8 cellular contexts compared by ENCODE assay signal in genomic region chr16:29820730-29821662, GRCh38. TPM values are rescaled to one million over a fixed set of nuclear protein-coding genes. Genes with fewer than 3 reads are reported as not detected.
DNase-seq lines count a peak whose midpoint lies in the region; ATAC-seq lines count a peak whose summit lies in the region.

No MANE protein-coding gene starts in this region.

- peak; percentile 48 for ATAC-seq in HG02610 (IDR thresholded peaks at IDR 0.05; ENCODE audit: unreplicated experiment)
- ATAC-seq in natural killer cell treated with Interleukin-12 subunit alpha and Interleukin-12 subunit beta and Interleukin-15 and Interleukin-18, amount 100 ng/mL, for 72 hours = peak; percentile 58 to 73

- H3K9ac ChIP-seq in ES-I3 (ENCODE audit: low read depth, low read length) = peak overlapping the region; percentile 19; the same call in 1 of the 2 replicates

- peak; percentile 34 for DNase-seq in dermis blood vessel endothelial cell
- peak; percentile 82 for DNase-seq in natural killer cell treated with Interleukin-12 subunit alpha and Interleukin-12 subunit beta and Interleukin-15 and Interleukin-18, amount 100 ng/mL, for 72 hours (ENCODE audit: low spot score)
- DNase-seq in G401 (ENCODE audit: low spot score) = no peak
- no peak for DNase-seq in effector CD8-positive, alpha-beta T cell (lab: John Stamatoyannopoulos, UW)
- DNase-seq in HPDE6-E6E7 (ENCODE audit: extremely low spot score) = no peak

- 0 out of 2 replicates have a peak, but pooled peaks cover 7% of the 10 kb centered on the region for H3K36me3 ChIP-seq in ES-I3 (ENCODE audit: insufficient read depth, low read length)

- peaks cover 35% of the 10 kb centered on the region; the same call in 1 of the 2 replicates for H3K4me1 ChIP-seq in ES-I3 (ENCODE audit: insufficient read depth, low read length)

- no peaks in the 10 kb centered on the region for H3K9me3 ChIP-seq in ES-I3 (ENCODE audit: control insufficient read depth, insufficient read depth, low read length)

- H3K27me3 Mint-ChIP-seq in T-helper 1 cell treated with Interleukin-12 subunit alpha and Interleukin-12 subunit beta and Interleukin-4 antibody, amounts not matched to agents 30 μg/mL and 1 μg/mL, for 36 hours (ENCODE audit: low read depth) = no peaks in the 10 kb centered on the region
- H3K27me3 Mint-ChIP-seq in natural killer cell treated with Interleukin-12 subunit alpha and Interleukin-12 subunit beta and Interleukin-15 and Interleukin-18, amount 100 ng/mL, for 72 hours = no peaks in the 10 kb centered on the region

- peaks cover 55% of the 10 kb centered on the region for H3K4me1 Mint-ChIP-seq in T-helper 1 cell treated with Interleukin-12 subunit alpha and Interleukin-12 subunit beta and Interleukin-4 antibody, amounts not matched to agents 30 μg/mL and 1 μg/mL, for 36 hours (ENCODE audit: low read depth)
- H3K4me1 Mint-ChIP-seq in natural killer cell treated with Interleukin-12 subunit alpha and Interleukin-12 subunit beta and Interleukin-15 and Interleukin-18, amount 100 ng/mL, for 72 hours (ENCODE audit: low read depth in 2 of 2) = peaks cover 46 to 54% of the 10 kb centered on the region in 2 donors

- peaks cover 38% of the 10 kb centered on the region for H3K36me3 Mint-ChIP-seq in T-helper 1 cell treated with Interleukin-12 subunit alpha and Interleukin-12 subunit beta and Interleukin-4 antibody, amounts not matched to agents 30 μg/mL and 1 μg/mL, for 36 hours (ENCODE audit: low read depth)
- peaks cover 7% of the 10 kb centered on the region for H3K36me3 Mint-ChIP-seq in natural killer cell treated with Interleukin-12 subunit alpha and Interleukin-12 subunit beta and Interleukin-15 and Interleukin-18, amount 100 ng/mL, for 72 hours

- H3K27ac Mint-ChIP-seq in T-helper 1 cell treated with Interleukin-12 subunit alpha and Interleukin-12 subunit beta and Interleukin-4 antibody, amounts not matched to agents 30 μg/mL and 1 μg/mL, for 36 hours = peak overlapping the region; percentile 92
- H3K27ac Mint-ChIP-seq in natural killer cell treated with Interleukin-12 subunit alpha and Interleukin-12 subunit beta and Interleukin-15 and Interleukin-18, amount 100 ng/mL, for 72 hours = peak overlapping the region; percentile 94 to 98

- H3K4me3 Mint-ChIP-seq in T-helper 1 cell treated with Interleukin-12 subunit alpha and Interleukin-12 subunit beta and Interleukin-4 antibody, amounts not matched to agents 30 μg/mL and 1 μg/mL, for 36 hours = peak overlapping the region; percentile 98
- H3K4me3 Mint-ChIP-seq in natural killer cell treated with Interleukin-12 subunit alpha and Interleukin-12 subunit beta and Interleukin-15 and Interleukin-18, amount 100 ng/mL, for 72 hours = peak overlapping the region; percentile 96

- H3K9me3 Mint-ChIP-seq in T-helper 1 cell treated with Interleukin-12 subunit alpha and Interleukin-12 subunit beta and Interleukin-4 antibody, amounts not matched to agents 30 μg/mL and 1 μg/mL, for 36 hours = no peaks in the 10 kb centered on the region
- no peaks in the 10 kb centered on the region for H3K9me3 Mint-ChIP-seq in natural killer cell treated with Interleukin-12 subunit alpha and Interleukin-12 subunit beta and Interleukin-15 and Interleukin-18, amount 100 ng/mL, for 72 hours

- in situ Hi-C loops in G401 (cut with HindIII; ENCODE audit: low sequenced_read_pairs) = no loop called here

RNA-seq across cellular contexts. Expression of gene MVP, which starts 0.7 kb away (rescaled TPM):
- total RNA-seq in dermis blood vessel endothelial cell = 222 and 262 TPM in 2 replicates
- total RNA-seq in natural killer cell treated with Interleukin-12 subunit alpha and Interleukin-12 subunit beta and Interleukin-15 and Interleukin-18, amount 100 ng/mL, for 72 hours = 100 to 1,000 TPM in 1 of 2 donors, 10 to 100 TPM in 1; 86.1 to 180 TPM
- 17.2 and 32.7 TPM in 2 replicates for total RNA-seq in G401 (2014; rRNA removed; shearing (Covaris generic))

RNA-seq across cellular contexts. Expression of gene PAGR1, which starts 5.0 kb away (rescaled TPM):
- 23.5 and 30.1 TPM in 2 replicates for total RNA-seq in dermis blood vessel endothelial cell
- 10 to 100 TPM; 20.5 to 36.1 TPM for total RNA-seq in natural killer cell treated with Interleukin-12 subunit alpha and Interleukin-12 subunit beta and Interleukin-15 and Interleukin-18, amount 100 ng/mL, for 72 hours
- 69.9 and 78.4 TPM in 2 replicates for total RNA-seq in G401 (2014; rRNA removed; shearing (Covaris generic))

RNA-seq across cellular contexts. Expression of gene PRRT2, which starts 9.0 kb away (rescaled TPM):
- 0.68 TPM in 1 of 2 replicates, not detected in the other for total RNA-seq in dermis blood vessel endothelial cell
- 1 to 10 TPM in 1 of 2 donors, under 1 TPM in 1; 0.98 to 2.8 TPM for total RNA-seq in natural killer cell treated with Interleukin-12 subunit alpha and Interleukin-12 subunit beta and Interleukin-15 and Interleukin-18, amount 100 ng/mL, for 72 hours
- total RNA-seq in G401 (2014; rRNA removed; shearing (Covaris generic)) = 4.7 and 6.2 TPM in 2 replicates

RNA-seq across cellular contexts. Expression of gene MAZ, which starts 14.7 kb away (rescaled TPM):
- total RNA-seq in dermis blood vessel endothelial cell = 130 and 265 TPM in 2 replicates
- 100 to 1,000 TPM; 241 to 424 TPM for total RNA-seq in natural killer cell treated with Interleukin-12 subunit alpha and Interleukin-12 subunit beta and Interleukin-15 and Interleukin-18, amount 100 ng/mL, for 72 hours
- total RNA-seq in G401 (2014; rRNA removed; shearing (Covaris generic)) = 469 and 478 TPM in 2 replicates

RNA-seq across cellular contexts. Expression of gene KIF22, which starts 30.4 kb away (rescaled TPM):
- total RNA-seq in dermis blood vessel endothelial cell = 26.7 and 76.9 TPM in 2 replicates
- total RNA-seq in natural killer cell treated with Interleukin-12 subunit alpha and Interleukin-12 subunit beta and Interleukin-15 and Interleukin-18, amount 100 ng/mL, for 72 hours = 100 to 1,000 TPM in 1 of 2 donors, 10 to 100 TPM in 1; 63.4 to 174 TPM
- total RNA-seq in G401 (2014; rRNA removed; shearing (Covaris generic)) = 169 and 171 TPM in 2 replicates

Comparison
In these comparisons a context has a peak if more than half of its experiments do, and no peak if none do; other contexts are left out.
1. DNase-seq: peak in dermis blood vessel endothelial cell (single experiment) and natural killer cell treated with Interleukin-12 subunit alpha and Interleukin-12 subunit beta and Interleukin-15 and Interleukin-18, amount 100 ng/mL, for 72 hours (single experiment); none in G401 (single experiment), effector CD8-positive, alpha-beta T cell (single experiment) and HPDE6-E6E7 (single experiment).